ENCODE assay signal across 8 cellular contexts in the genomic region with DNA sequence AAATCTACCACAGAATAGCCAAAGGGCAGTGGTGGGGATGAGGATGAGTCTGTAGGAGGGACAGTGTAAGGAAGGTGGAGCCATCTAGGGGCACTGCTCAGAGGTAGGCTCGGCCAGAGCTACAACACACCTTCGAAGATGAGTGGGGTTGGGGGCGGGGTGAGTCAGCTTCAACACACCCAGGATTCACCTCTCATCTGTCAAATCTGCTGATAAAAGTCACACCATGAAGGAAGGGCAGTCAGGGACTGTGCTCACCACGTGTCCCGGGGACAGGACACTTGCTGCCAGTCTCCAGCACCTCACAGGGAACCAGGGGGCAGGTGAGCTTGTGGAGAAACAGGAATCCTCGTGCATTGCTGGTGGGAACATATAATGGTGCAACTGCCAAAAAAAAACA.
DNase-seq lines count a peak whose midpoint lies in the region; FAIRE-seq and TF ChIP-seq lines count a peak whose summit lies in the region.

No MANE protein-coding gene starts in this region.

- intact Hi-C loops in kidney (cut with DNase I): no loop called here

- no peak overlapping the region for H3K27ac ChIP-seq in kidney (ENCODE audit: low read depth in 2 of 2, low read length in 2 of 2)

- no peak for TF ChIP-seq CTCF in kidney (IDR thresholded peaks at IDR 0.05; ENCODE audit: borderline replicate concordance, extremely low read depth, insufficient read depth)

- H3K9ac ChIP-seq in kidney (ENCODE audit: low read length in 2 of 2): no peak overlapping the region

- no peak overlapping the region for H3K4me3 ChIP-seq in kidney (ENCODE audit: low read length in 2 of 2)

- FAIRE-seq in kidney (lab: Jason Lieb, UNC): no peak

- peaks cover 40 to 42% of the 10 kb centered on the region in 2 donors for H3K4me1 ChIP-seq in kidney (ENCODE audit: control insufficient read depth in 1 of 2, insufficient read depth in 1 of 2, low read depth in 1 of 2, low read length in 2 of 2)

- POLR2A ChIA-PET in HEK293T (lab: Yijun Ruan, JAX): no interaction called here

- H3K9me3 ChIP-seq in kidney (ENCODE audit: control insufficient read depth in 1 of 2, low read length in 2 of 2): no peaks in the 10 kb centered on the region

- CTCF ChIA-PET in HEK293T (lab: Yijun Ruan, JAX): no interaction called here

- H3K36me3 ChIP-seq in kidney (ENCODE audit: control insufficient read depth in 1 of 2, insufficient read depth in 2 of 2, low read length in 2 of 2): no peaks in the 10 kb centered on the region

- DNase-seq in NCI-H510A (lab: John Stamatoyannopoulos, UW): peak; percentile 19
- peak; percentile 67 for DNase-seq in activated T-cell treated with anti-CD3 and anti-CD28 coated beads for 48 hours (ENCODE audit: low read depth)
- DNase-seq in kidney: peak; percentile 59
- peak; percentile 53 to 68 for DNase-seq in stimulated activated CD8-positive, alpha-beta memory T cell treated with anti-CD3 and anti-CD28 coated beads, Interleukin-2, amount 100 ng/mL, for 48 hours (ENCODE audit: low read depth in 2 of 2)
- no peak for DNase-seq in NCI-H1417 treated with DMSO at 0.1 percent for 48 hours (lab: John Stamatoyannopoulos, UW)
- DNase-seq in medulla oblongata (ENCODE audit: extremely low spot score): no peak
- DNase-seq in HEK293T (ENCODE audit: extremely low spot score): no peak
- no peak for DNase-seq in NOMO-1 treated with DMSO at 0.1 percent for 48 hours (lab: John Stamatoyannopoulos, UW; ENCODE audit: unreplicated experiment)

TF ChIP-seq in HEK293T, 16 proteins besides CTCF, POLR2A, EP300 and RAD21:
- TF ChIP-seq BHLHE40 (IDR thresholded peaks at IDR 0.05; ENCODE audit: borderline replicate concordance) (no peak), SP1 (IDR thresholded peaks at IDR 0.05) (no peak), FOXM1 (IDR thresholded peaks at IDR 0.05; ENCODE audit: borderline replicate concordance) (no peak), SUZ12 (IDR thresholded peaks at IDR 0.05) (no peak), CTBP1 (IDR thresholded peaks at IDR 0.05; ENCODE audit: borderline replicate concordance) (no peak), HDGF (IDR thresholded peaks at IDR 0.05; ENCODE audit: borderline replicate concordance) (no peak), LEF1 (IDR thresholded peaks at IDR 0.05; ENCODE audit: borderline replicate concordance) (no peak), ZNF384 (IDR thresholded peaks at IDR 0.05) (no peak), TARDBP (IDR thresholded peaks at IDR 0.05) (no peak), ARNT (IDR thresholded peaks at IDR 0.05) (no peak), ELF4 (IDR thresholded peaks at IDR 0.05) (no peak), NFRKB (IDR thresholded peaks at IDR 0.05) (no peak), L3MBTL2 (conservative IDR thresholded peaks at IDR 0.05) (no peak), FOXK2 (IDR thresholded peaks at IDR 0.05) (no peak), FOXA1 (IDR thresholded peaks at IDR 0.05) (no peak)
- TF ChIP-seq, protein P1, sequence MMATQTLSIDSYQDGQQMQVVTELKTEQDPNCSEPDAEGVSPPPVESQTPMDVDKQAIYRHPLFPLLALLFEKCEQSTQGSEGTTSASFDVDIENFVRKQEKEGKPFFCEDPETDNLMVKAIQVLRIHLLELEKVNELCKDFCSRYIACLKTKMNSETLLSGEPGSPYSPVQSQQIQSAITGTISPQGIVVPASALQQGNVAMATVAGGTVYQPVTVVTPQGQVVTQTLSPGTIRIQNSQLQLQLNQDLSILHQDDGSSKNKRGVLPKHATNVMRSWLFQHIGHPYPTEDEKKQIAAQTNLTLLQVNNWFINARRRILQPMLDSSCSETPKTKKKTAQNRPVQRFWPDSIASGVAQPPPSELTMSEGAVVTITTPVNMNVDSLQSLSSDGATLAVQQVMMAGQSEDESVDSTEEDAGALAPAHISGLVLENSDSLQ (IDR thresholded peaks at IDR 0.05): no peak

Comparison
In these comparisons a context has a peak if more than half of its experiments do, and no peak if none do; other contexts are left out.
1. DNase-seq: peak in NCI-H510A (single experiment), activated T-cell treated with anti-CD3 and anti-CD28 coated beads for 48 hours (single experiment), kidney (single experiment) and stimulated activated CD8-positive, alpha-beta memory T cell treated with anti-CD3 and anti-CD28 coated beads, Interleukin-2, amount 100 ng/mL, for 48 hours (2 of 2); none in NCI-H1417 treated with DMSO at 0.1 percent for 48 hours (single experiment), medulla oblongata (single experiment), HEK293T (single experiment) and NOMO-1 treated with DMSO at 0.1 percent for 48 hours (single experiment).